ENCODE assay signal across 10 cellular contexts in the genomic region with DNA sequence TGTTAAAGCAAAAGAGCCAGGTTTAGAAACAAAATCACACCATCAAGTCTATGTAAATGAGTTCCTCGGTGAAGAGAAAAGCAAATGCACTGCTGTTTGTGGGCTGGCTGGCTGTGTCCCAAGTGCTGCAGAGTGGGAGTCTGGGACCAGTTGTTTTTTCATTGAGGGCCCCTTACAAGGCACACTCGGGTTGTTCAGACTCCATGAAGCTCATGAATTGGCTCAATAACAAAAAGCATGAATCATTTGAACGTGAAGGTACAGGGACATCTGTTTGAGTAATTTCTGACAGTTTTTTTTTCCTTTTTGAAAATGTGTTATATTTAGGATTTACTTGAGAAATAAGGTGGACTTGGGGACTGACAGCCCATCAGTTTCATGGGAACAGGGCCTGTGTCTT. TPM values are rescaled to one million over a fixed set of nuclear protein-coding genes. Genes with fewer than 3 reads are reported as not detected.
DNase-seq lines count a peak whose midpoint lies in the region; ATAC-seq and TF ChIP-seq lines count a peak whose summit lies in the region.
"Had no signal": no experiment of that assay in that cellular context is flagged by ENCODE, and none has a peak within 500 bp of the region (broad histone marks: within the 10 kb centered on the region; RNA-seq: fewer than 3 reads in every experiment).

No MANE protein-coding gene starts in this region.

- H3K27me3 ChIP-seq in SK-N-SH (ENCODE audit: insufficient read depth) = no peaks in the 10 kb centered on the region
- no peaks in the 10 kb centered on the region for H3K27me3 ChIP-seq in foreskin keratinocyte
- no peaks in the 10 kb centered on the region for H3K27me3 ChIP-seq in gastrocnemius medialis
- H3K27me3 ChIP-seq: neural progenitor cell had no signal

- WGBS in SK-N-SH (ENCODE audit: low lambda C conversion rate) = 17% methylated on average over 3 of the region's 3 CpGs

- TF ChIP-seq RAD21 in SK-N-SH (IDR thresholded peaks at IDR 0.05; ENCODE audit: low read length) = no peak

- CTCF ChIA-PET in SK-N-SH (lab: Yijun Ruan, JAX) (interaction anchor here (1.1 kb wide), 1 partner anchor 16 kb away, joined by 3 read pairs; no protein-coding TSS in a partner anchor), RWPE1 (lab: Yijun Ruan, JAX) (interaction anchor here (0.7 kb wide), 1 partner anchor 224 kb away, joined by 3 read pairs; no protein-coding TSS in a partner anchor)

- TF ChIP-seq CTCF in SK-N-SH (IDR thresholded peaks at IDR 0.05) (no peak), RWPE1 (conservative IDR thresholded peaks at IDR 0.05; ENCODE audit: low read depth) (no peak), foreskin keratinocyte (conservative IDR thresholded peaks at IDR 0.05) (no peak), gastrocnemius medialis (IDR thresholded peaks at IDR 0.05 in 4 of 5, conservative IDR thresholded peaks at IDR 0.05 in 1 of 5) (no peak)

- H3K9me2 ChIP-seq in SK-N-SH = no peaks in the 10 kb centered on the region

- H3K9me3 ChIP-seq in SK-N-SH (no peaks in the 10 kb centered on the region), gastrocnemius medialis (no peaks in the 10 kb centered on the region)

- H3K4me3 ChIP-seq in SK-N-SH (ENCODE audit: low read depth in 2 of 2, low read length in 1 of 2) (no peak overlapping the region), gastrocnemius medialis (no peak overlapping the region)
- H3K4me3 ChIP-seq: neural progenitor cell had no signal

- H4K20me1 ChIP-seq in SK-N-SH (ENCODE audit: insufficient read depth) = no peaks in the 10 kb centered on the region

- POLR2A ChIA-PET in SK-N-SH (lab: Yijun Ruan, JAX) = no interaction called here
- POLR2A ChIA-PET in RWPE1 (lab: Yijun Ruan, JAX; ENCODE audit: low non-redundant PET) = no interaction called here

- in situ Hi-C loops in gastrocnemius medialis (cut with MboI; ENCODE audit: low sequenced_read_pairs in 4 of 4) = no loop called here

- no peak overlapping the region for H3K4me2 ChIP-seq in SK-N-SH
- H3K4me2 ChIP-seq: neural progenitor cell had no signal

- H3K9ac ChIP-seq in SK-N-SH = no peak overlapping the region
- H3K9ac ChIP-seq: neural progenitor cell had no signal

- intact Hi-C loops in gastrocnemius medialis (cut with DNase I; ENCODE audit: low total_unique reads) = no loop called here

- DNase-seq in SK-N-SH (no peak), RWPE1 (ENCODE audit: low spot score) (no peak), foreskin keratinocyte (no peak), gastrocnemius medialis (no peak), OCI-M2 (lab: John Stamatoyannopoulos, UW; ENCODE audit: unreplicated experiment) (no peak)
- DNase-seq: T-helper 9 cell had no signal

- H3F3A ChIP-seq in SK-N-SH (replicated peaks; ENCODE audit: insufficient read depth) = peaks cover 5% of the 10 kb centered on the region

- H3K27ac ChIP-seq in SK-N-SH (ENCODE audit: low read depth in 2 of 2, low read length in 1 of 2) = no peak overlapping the region; a peak in 1 of 4 replicates
- peak overlapping the region; percentile 42 for H3K27ac ChIP-seq in RWPE1
- H3K27ac ChIP-seq in foreskin keratinocyte = no peak overlapping the region
- peak overlapping the region; percentile 55 to 71 (median 60) for H3K27ac ChIP-seq in gastrocnemius medialis
- H3K27ac ChIP-seq: neural progenitor cell had no signal

- peaks cover 12% of the 10 kb centered on the region; the same call in 1 of the 2 replicates for H3K79me2 ChIP-seq in SK-N-SH (ENCODE audit: insufficient read depth)

- H3K36me3 ChIP-seq in SK-N-SH (replicated peaks in 1 of 2; ENCODE audit: control insufficient read depth in 1 of 2, insufficient read depth in 2 of 2, low read length in 1 of 2) = no peaks in the 10 kb centered on the region
- no peaks in the 10 kb centered on the region for H3K36me3 ChIP-seq in gastrocnemius medialis
- H3K36me3 ChIP-seq: neural progenitor cell had no signal

- ATAC-seq in SK-N-SH treated with all-trans-retinoic acid at 6 μM for 48 hours (no peak), foreskin keratinocyte (peak; percentile 52), gastrocnemius medialis (peak; percentile 30 to 35), HG03469 (IDR thresholded peaks at IDR 0.05; ENCODE audit: unreplicated experiment) (no peak), HG03342 (IDR thresholded peaks at IDR 0.05; ENCODE audit: unreplicated experiment) (no peak)

- no peak for TF ChIP-seq POLR2A in gastrocnemius medialis (IDR thresholded peaks at IDR 0.05)

- no peak overlapping the region for H2AFZ ChIP-seq in SK-N-SH (ENCODE audit: low read depth)
- H2AFZ ChIP-seq: neural progenitor cell had no signal

- H3K4me1 ChIP-seq in SK-N-SH (ENCODE audit: control insufficient read depth in 1 of 2, insufficient read depth in 2 of 2, low read depth in 1 of 2, low read length in 1 of 2) = peaks cover 29 to 37% of the 10 kb centered on the region in 2 experiments
- peaks cover 6% of the 10 kb centered on the region for H3K4me1 ChIP-seq in foreskin keratinocyte
- peaks cover 7 to 55% of the 10 kb centered on the region in 2 donors for H3K4me1 ChIP-seq in gastrocnemius medialis

- TF ChIP-seq EP300 in SK-N-SH (IDR thresholded peaks at IDR 0.05; ENCODE audit: borderline replicate concordance in 1 of 2, low read depth in 1 of 2, low read length in 1 of 2) = no peak

TF ChIP-seq in SK-N-SH, 30 proteins besides CTCF, POLR2A, EP300 and RAD21 (continues in another document):
- TF ChIP-seq, protein P1, sequence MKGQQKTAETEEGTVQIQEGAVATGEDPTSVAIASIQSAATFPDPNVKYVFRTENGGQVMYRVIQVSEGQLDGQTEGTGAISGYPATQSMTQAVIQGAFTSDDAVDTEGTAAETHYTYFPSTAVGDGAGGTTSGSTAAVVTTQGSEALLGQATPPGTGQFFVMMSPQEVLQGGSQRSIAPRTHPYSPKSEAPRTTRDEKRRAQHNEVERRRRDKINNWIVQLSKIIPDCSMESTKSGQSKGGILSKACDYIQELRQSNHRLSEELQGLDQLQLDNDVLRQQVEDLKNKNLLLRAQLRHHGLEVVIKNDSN (IDR thresholded peaks at IDR 0.05; ENCODE audit: borderline replicate concordance, low read depth) = no peak
- TF ChIP-seq RFX5 (IDR thresholded peaks at IDR 0.05; ENCODE audit: low read length) (no peak), FOXJ3 (CRISPR knock-in tag; IDR thresholded peaks at IDR 0.05) (no peak), FOSL2 (IDR thresholded peaks at IDR 0.05; ENCODE audit: borderline replicate concordance, low read depth) (0 out of 2 replicates have a peak, but pooled peaks have one; percentile 3), GATA2 (CRISPR knock-in tag; IDR thresholded peaks at IDR 0.05) (no peak), GABPA (IDR thresholded peaks at IDR 0.05; ENCODE audit: low read depth) (no peak), SMC3 (IDR thresholded peaks at IDR 0.05; ENCODE audit: low read depth, low read length) (no peak), NFIC (IDR thresholded peaks at IDR 0.05; ENCODE audit: borderline replicate concordance) (peak; percentile 13; the same call in 1 of the 2 replicates), SIN3A (IDR thresholded peaks at IDR 0.05; ENCODE audit: borderline replicate concordance, low read depth, low read length) (no peak), RXRA (IDR thresholded peaks at IDR 0.05; ENCODE audit: borderline replicate concordance, low read depth) (no peak), TCF12 (IDR thresholded peaks at IDR 0.05) (0 out of 2 replicates have a peak, but pooled peaks have one; percentile 6), RCOR1 (IDR thresholded peaks at IDR 0.05; ENCODE audit: low read length) (0 out of 2 replicates have a peak, but pooled peaks have one; percentile 9)

TF ChIP-seq in SK-N-SH treated with all-trans-retinoic acid at 6 μM for 48 hours, 23 proteins besides CTCF, POLR2A, EP300 and RAD21:
- TF ChIP-seq, protein P2, sequence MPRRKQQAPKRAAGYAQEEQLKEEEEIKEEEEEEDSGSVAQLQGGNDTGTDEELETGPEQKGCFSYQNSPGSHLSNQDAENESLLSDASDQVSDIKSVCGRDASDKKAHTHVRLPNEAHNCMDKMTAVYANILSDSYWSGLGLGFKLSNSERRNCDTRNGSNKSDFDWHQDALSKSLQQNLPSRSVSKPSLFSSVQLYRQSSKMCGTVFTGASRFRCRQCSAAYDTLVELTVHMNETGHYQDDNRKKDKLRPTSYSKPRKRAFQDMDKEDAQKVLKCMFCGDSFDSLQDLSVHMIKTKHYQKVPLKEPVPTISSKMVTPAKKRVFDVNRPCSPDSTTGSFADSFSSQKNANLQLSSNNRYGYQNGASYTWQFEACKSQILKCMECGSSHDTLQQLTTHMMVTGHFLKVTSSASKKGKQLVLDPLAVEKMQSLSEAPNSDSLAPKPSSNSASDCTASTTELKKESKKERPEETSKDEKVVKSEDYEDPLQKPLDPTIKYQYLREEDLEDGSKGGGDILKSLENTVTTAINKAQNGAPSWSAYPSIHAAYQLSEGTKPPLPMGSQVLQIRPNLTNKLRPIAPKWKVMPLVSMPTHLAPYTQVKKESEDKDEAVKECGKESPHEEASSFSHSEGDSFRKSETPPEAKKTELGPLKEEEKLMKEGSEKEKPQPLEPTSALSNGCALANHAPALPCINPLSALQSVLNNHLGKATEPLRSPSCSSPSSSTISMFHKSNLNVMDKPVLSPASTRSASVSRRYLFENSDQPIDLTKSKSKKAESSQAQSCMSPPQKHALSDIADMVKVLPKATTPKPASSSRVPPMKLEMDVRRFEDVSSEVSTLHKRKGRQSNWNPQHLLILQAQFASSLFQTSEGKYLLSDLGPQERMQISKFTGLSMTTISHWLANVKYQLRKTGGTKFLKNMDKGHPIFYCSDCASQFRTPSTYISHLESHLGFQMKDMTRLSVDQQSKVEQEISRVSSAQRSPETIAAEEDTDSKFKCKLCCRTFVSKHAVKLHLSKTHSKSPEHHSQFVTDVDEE (CRISPR knock-in tag; IDR thresholded peaks at IDR 0.05) = no peak
- TF ChIP-seq ZFP3 (CRISPR knock-in tag; IDR thresholded peaks at IDR 0.05) (no peak), BACH2 (CRISPR knock-in tag; IDR thresholded peaks at IDR 0.05; ENCODE audit: borderline replicate concordance) (no peak), ZNF565 (CRISPR knock-in tag; conservative IDR thresholded peaks at IDR 0.05; ENCODE audit: low read depth) (no peak), SNAI2 (CRISPR knock-in tag; IDR thresholded peaks at IDR 0.05) (no peak)

RNA-seq across cellular contexts. Expression of a gene that starts 28.0 kb away (rescaled TPM):
- 9.5 and 12.1 TPM in 2 replicates for polyA plus RNA-seq in SK-N-SH (2012; rRNA removed)
- polyA plus RNA-seq in SK-N-SH (2012; cell fraction: cytosol; rRNA removed) = 8.9 and 11.6 TPM in 2 replicates
- polyA plus RNA-seq in SK-N-SH (2012; cell fraction: nucleus; rRNA removed) = 10.3 and 10.8 TPM in 2 replicates
- total RNA-seq in foreskin keratinocyte = 14.8 and 16.8 TPM in 2 replicates
- polyA plus RNA-seq in foreskin keratinocyte = 10.4 and 11.5 TPM in 2 replicates
- total RNA-seq in gastrocnemius medialis = 10 to 100 TPM in 1 of 4 donors, 1 to 10 TPM in 3; 6.2 to 12.5 (median 9.1) TPM

RNA-seq across cellular contexts. Expression of a gene that starts 56.8 kb away (rescaled TPM):
- polyA plus RNA-seq in SK-N-SH (2012; rRNA removed) (193 and 278 TPM in 2 replicates), foreskin keratinocyte (142 and 187 TPM in 2 replicates)
- polyA plus RNA-seq in SK-N-SH (2012; cell fraction: cytosol; rRNA removed) = 306 and 319 TPM in 2 replicates
- polyA plus RNA-seq in SK-N-SH (2012; cell fraction: nucleus; rRNA removed) = 64.2 and 128 TPM in 2 replicates
- total RNA-seq in foreskin keratinocyte (166 and 183 TPM in 2 replicates), gastrocnemius medialis (100 to 1,000 TPM; 227 to 342 (median 250) TPM)

Comparison
In these comparisons a context has a peak if more than half of its experiments do, and no peak if none do; other contexts are left out.
1. H3K27ac ChIP-seq: peak in RWPE1 (single experiment) and gastrocnemius medialis (4 of 4); none in SK-N-SH (0 of 2) and foreskin keratinocyte (single experiment).
2. ATAC-seq: peak in foreskin keratinocyte (single experiment) and gastrocnemius medialis (2 of 2); none in SK-N-SH treated with all-trans-retinoic acid at 6 μM for 48 hours (single experiment), HG03469 (single experiment) and HG03342 (single experiment).